In the genomic region with DNA sequence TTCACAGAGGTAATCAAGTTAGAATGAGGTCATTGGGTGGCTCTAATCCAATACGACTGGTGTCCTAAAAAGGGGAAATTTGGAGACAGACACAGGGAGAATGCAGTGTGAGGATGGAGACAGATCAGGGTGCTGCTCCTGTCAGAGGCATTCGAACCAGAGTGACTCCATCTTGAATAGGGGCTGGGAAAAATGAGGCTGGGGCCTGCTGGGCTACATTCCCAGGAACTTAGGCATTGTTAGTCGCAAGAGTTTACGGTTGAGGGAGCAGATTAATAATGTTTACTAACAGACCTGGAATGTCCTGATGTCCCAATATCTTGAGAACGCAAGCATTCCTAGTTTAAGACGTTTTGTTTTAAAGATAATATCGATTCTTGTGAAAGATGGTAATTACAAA, we compare ENCODE assay signal across 2 cellular contexts.
TF ChIP-seq lines count a peak whose summit lies in the region.

No MANE protein-coding gene starts in this region.

TF ChIP-seq in SK-N-SH treated with all-trans-retinoic acid at 6 μM for 48 hours, 23 proteins besides CTCF, POLR2A, EP300 and RAD21 (continued from another document):
- TF ChIP-seq, protein P1, sequence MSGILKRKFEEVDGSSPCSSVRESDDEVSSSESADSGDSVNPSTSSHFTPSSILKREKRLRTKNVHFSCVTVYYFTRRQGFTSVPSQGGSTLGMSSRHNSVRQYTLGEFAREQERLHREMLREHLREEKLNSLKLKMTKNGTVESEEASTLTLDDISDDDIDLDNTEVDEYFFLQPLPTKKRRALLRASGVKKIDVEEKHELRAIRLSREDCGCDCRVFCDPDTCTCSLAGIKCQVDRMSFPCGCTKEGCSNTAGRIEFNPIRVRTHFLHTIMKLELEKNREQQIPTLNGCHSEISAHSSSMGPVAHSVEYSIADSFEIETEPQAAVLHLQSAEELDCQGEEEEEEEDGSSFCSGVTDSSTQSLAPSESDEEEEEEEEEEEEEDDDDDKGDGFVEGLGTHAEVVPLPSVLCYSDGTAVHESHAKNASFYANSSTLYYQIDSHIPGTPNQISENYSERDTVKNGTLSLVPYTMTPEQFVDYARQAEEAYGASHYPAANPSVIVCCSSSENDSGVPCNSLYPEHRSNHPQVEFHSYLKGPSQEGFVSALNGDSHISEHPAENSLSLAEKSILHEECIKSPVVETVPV (CRISPR knock-in tag; IDR thresholded peaks at IDR 0.05): 0 out of 2 replicates have a peak, but pooled peaks have one; percentile 55
- no peak for TF ChIP-seq RARB (CRISPR knock-in tag; IDR thresholded peaks at IDR 0.05)
- TF ChIP-seq, protein P2, sequence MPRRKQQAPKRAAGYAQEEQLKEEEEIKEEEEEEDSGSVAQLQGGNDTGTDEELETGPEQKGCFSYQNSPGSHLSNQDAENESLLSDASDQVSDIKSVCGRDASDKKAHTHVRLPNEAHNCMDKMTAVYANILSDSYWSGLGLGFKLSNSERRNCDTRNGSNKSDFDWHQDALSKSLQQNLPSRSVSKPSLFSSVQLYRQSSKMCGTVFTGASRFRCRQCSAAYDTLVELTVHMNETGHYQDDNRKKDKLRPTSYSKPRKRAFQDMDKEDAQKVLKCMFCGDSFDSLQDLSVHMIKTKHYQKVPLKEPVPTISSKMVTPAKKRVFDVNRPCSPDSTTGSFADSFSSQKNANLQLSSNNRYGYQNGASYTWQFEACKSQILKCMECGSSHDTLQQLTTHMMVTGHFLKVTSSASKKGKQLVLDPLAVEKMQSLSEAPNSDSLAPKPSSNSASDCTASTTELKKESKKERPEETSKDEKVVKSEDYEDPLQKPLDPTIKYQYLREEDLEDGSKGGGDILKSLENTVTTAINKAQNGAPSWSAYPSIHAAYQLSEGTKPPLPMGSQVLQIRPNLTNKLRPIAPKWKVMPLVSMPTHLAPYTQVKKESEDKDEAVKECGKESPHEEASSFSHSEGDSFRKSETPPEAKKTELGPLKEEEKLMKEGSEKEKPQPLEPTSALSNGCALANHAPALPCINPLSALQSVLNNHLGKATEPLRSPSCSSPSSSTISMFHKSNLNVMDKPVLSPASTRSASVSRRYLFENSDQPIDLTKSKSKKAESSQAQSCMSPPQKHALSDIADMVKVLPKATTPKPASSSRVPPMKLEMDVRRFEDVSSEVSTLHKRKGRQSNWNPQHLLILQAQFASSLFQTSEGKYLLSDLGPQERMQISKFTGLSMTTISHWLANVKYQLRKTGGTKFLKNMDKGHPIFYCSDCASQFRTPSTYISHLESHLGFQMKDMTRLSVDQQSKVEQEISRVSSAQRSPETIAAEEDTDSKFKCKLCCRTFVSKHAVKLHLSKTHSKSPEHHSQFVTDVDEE (CRISPR knock-in tag; IDR thresholded peaks at IDR 0.05): peak; percentile 38; the same call in 1 of the 2 replicates
- 0 out of 2 replicates have a peak, but pooled peaks have one; percentile 30 for TF ChIP-seq TOX (CRISPR knock-in tag; IDR thresholded peaks at IDR 0.05; ENCODE audit: borderline replicate concordance)
- peak; percentile 69 for TF ChIP-seq ZFP3 (CRISPR knock-in tag; IDR thresholded peaks at IDR 0.05)
- TF ChIP-seq CSDC2 (CRISPR knock-in tag; IDR thresholded peaks at IDR 0.05): peak; percentile 83

TF ChIP-seq in SK-N-SH, 30 proteins besides CTCF, POLR2A, EP300 and RAD21 (continued from another document):
- TF ChIP-seq TEAD4 (IDR thresholded peaks at IDR 0.05; ENCODE audit: borderline replicate concordance, insufficient read depth): no peak
- no peak for TF ChIP-seq TAF1 (IDR thresholded peaks at IDR 0.05; ENCODE audit: borderline replicate concordance, low read depth, low read length)
- no peak for TF ChIP-seq JUND (IDR thresholded peaks at IDR 0.05)
- TF ChIP-seq RFX5 (IDR thresholded peaks at IDR 0.05; ENCODE audit: low read length): no peak
- TF ChIP-seq FOXJ3 (CRISPR knock-in tag; IDR thresholded peaks at IDR 0.05): no peak
